In the genomic region with DNA sequence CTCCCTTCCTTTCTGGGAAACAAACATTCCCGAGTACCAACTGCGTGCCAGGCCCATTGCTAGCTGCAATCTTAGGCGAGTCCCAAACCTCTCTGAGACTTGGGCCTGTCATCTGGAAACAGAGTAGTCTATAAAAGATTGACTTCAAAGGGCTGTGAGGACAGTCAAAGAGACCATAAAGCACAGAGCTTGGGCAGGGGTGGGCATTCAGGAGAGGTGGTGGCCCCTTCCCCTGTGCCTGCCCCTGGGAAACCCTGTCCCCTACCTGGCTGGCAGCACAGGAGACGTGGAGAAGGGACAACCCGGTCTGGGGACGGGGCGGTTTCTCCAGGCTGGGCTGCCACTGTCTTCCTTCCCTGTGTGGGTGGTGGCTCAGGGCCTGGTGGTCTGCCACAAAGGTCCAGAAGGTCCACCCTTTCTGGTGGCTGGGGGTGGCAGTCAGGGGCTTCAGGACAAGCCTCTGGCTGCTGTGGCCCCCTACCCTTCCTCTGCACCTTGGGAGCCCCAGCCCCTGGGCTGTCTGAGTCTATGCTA, we compare ENCODE assay signal across 9 cellular contexts. TPM values are rescaled to one million over a fixed set of nuclear protein-coding genes. Genes with fewer than 3 reads are reported as not detected.
DNase-seq lines count a peak whose midpoint lies in the region; ATAC-seq, FAIRE-seq and TF ChIP-seq lines count a peak whose summit lies in the region.
"Had no signal": no experiment of that assay in that cellular context is flagged by ENCODE, and none has a peak within 500 bp of the region (broad histone marks: within the 10 kb centered on the region; RNA-seq: fewer than 3 reads in every experiment).

No MANE protein-coding gene starts in this region.

- no peaks in the 10 kb centered on the region for H4K20me1 ChIP-seq in K562 (replicated peaks; ENCODE audit: control insufficient read depth, insufficient read depth, low read length)

- TF ChIP-seq RAD21 in K562 (CRISPR knock-in tag; conservative IDR thresholded peaks at IDR 0.05 in 1 of 2, IDR thresholded peaks at IDR 0.05 in 1 of 2): no peak

- no peak for TF ChIP-seq EP300 in K562 (IDR thresholded peaks at IDR 0.05; ENCODE audit: low read length)

- no peak for TF ChIP-seq CTCF in K562 (IDR thresholded peaks at IDR 0.05 in 2 of 3, conservative IDR thresholded peaks at IDR 0.05 in 1 of 3; ENCODE audit: insufficient read depth in 2 of 3, low read depth in 1 of 3, low read length in 3 of 3)

- FAIRE-seq in K562 (lab: Jason Lieb, UNC) (no peak), H54 (lab: Jason Lieb, UNC) (no peak)

- no peaks in the 10 kb centered on the region for H3K36me3 ChIP-seq in K562 (ENCODE audit: control insufficient read depth, insufficient read depth, low read length)
- H3K36me3 ChIP-seq: gastroesophageal sphincter had no signal

- no peaks in the 10 kb centered on the region for H3K9me3 ChIP-seq in K562 (replicated peaks; ENCODE audit: control insufficient read depth, insufficient read depth, low read depth, low read length)
- H3K9me3 ChIP-seq: gastroesophageal sphincter had no signal

- H3K27me3 ChIP-seq in K562 (ENCODE audit: control insufficient read depth in 2 of 2, insufficient read depth in 2 of 2, low read length in 2 of 2): no peaks in the 10 kb centered on the region
- H3K27me3 ChIP-seq: gastroesophageal sphincter had no signal

- H3K4me2 ChIP-seq in K562 (ENCODE audit: insufficient read depth, low read length): peak overlapping the region; percentile 56; the same call in 1 of the 2 replicates

- H3K4me3 ChIP-seq in Jurkat, Clone E6-1 (ENCODE audit: low read length): peak overlapping the region; percentile 13; the same call in 1 of the 2 replicates
- H3K4me3 ChIP-seq in K562: no peak overlapping the region
- H3K4me3 ChIP-seq: gastroesophageal sphincter had no signal

- H3K4me1 ChIP-seq in K562 (replicated peaks in 1 of 2; ENCODE audit: control insufficient read depth in 2 of 2, insufficient read depth in 2 of 2, low read length in 2 of 2): peaks cover 64 to 69% of the 10 kb centered on the region in 2 experiments

- no TSS peak for BruUV-seq in K562 (replicated peaks; lab: Mats Ljungman, UMichigan)

- TF ChIP-seq POLR2A in K562 (conservative IDR thresholded peaks at IDR 0.05) (no peak), H54 (IDR thresholded peaks at IDR 0.05; ENCODE audit: low read depth, low read length) (no peak)

- POLR2A ChIA-PET in K562 (lab: Yijun Ruan, JAX): interaction anchor here (0.7 kb wide), 1 partner anchor 9 kb away, joined by 3 read pairs; no protein-coding TSS in a partner anchor

- H3K27ac ChIP-seq in K562 (ENCODE audit: extremely low read depth, low read depth, low read length): peak overlapping the region; percentile 74

- no peaks in the 10 kb centered on the region for H3K79me2 ChIP-seq in K562 (ENCODE audit: control insufficient read depth, insufficient read depth, low read length)

- in situ Hi-C loops in K562 (cut with MboI): no loop called here

- H3K9me1 ChIP-seq in K562 (ENCODE audit: control insufficient read depth, insufficient read depth, low read length): peaks cover 6% of the 10 kb centered on the region

- intact Hi-C loops in K562 (cut with micrococcal nuclease): loop anchor here (2.0 kb wide), 1 partner anchor 32 kb away; no protein-coding TSS in a partner anchor

- ATAC-seq in K562 (no peak), HG02623 (IDR thresholded peaks at IDR 0.05; ENCODE audit: unreplicated experiment) (no peak)
- no peak for ATAC-seq in stimulated activated naive CD8-positive, alpha-beta T cell treated with anti-CD3 and anti-CD28 coated beads, Interleukin-15, Interleukin-2, amounts not matched to agents 100 U/mL and 50 U/mL, for 24 hours
- ATAC-seq: gastroesophageal sphincter had no signal

- CTCF ChIA-PET in K562 (lab: Yijun Ruan, JAX; ENCODE audit: low intra/inter-chr PET ratio): no interaction called here

- WGBS in K562 (ENCODE audit: insufficient coverage, low coverage, missing lambda C conversion rate): 75% methylated on average over 6 of the region's 7 CpGs

- peak overlapping the region; percentile 58 to 73 for H3K9ac ChIP-seq in K562 (ENCODE audit: insufficient read depth in 1 of 2, low read depth in 2 of 2, low read length in 2 of 2)

- peak; percentile 71 for DNase-seq in activated CD8-positive, alpha-beta memory T cell treated with anti-CD3 and anti-CD28 coated beads for 24 hours
- DNase-seq in activated CD8-positive, alpha-beta memory T cell treated with anti-CD3 and anti-CD28 coated beads, Interleukin-2, amount 50 U/mL, for 4 hours: no peak
- no peak for DNase-seq in Jurkat, Clone E6-1 (ENCODE audit: low read depth, low spot score)
- DNase-seq in K562 (ENCODE audit: extremely low read depth in 1 of 4, low spot score in 3 of 4): no peak
- DNase-seq in stimulated activated naive CD8-positive, alpha-beta T cell treated with anti-CD3 and anti-CD28 coated beads, Interleukin-15, Interleukin-2, amounts not matched to agents 100 U/mL and 50 U/mL, for 24 hours: peak; percentile 42
- DNase-seq in H54 (ENCODE audit: insufficient read length, low spot score): no peak
- no peak for DNase-seq in NCI-H2227 (lab: John Stamatoyannopoulos, UW; ENCODE audit: unreplicated experiment)

- H2AFZ ChIP-seq in K562 (ENCODE audit: low read depth, low read length): peak overlapping the region; percentile 98

TF ChIP-seq in K562, 482 proteins besides CTCF, POLR2A, EP300 and RAD21:
- TF ChIP-seq HLTF (IDR thresholded peaks at IDR 0.05): no peak
- TF ChIP-seq FOXP1 (CRISPR knock-in tag; IDR thresholded peaks at IDR 0.05): peak; percentile 50; the same call in 1 of the 2 replicates
- TF ChIP-seq MYNN (IDR thresholded peaks at IDR 0.05): no peak
- no peak for TF ChIP-seq MYNN (CRISPR knock-in tag; IDR thresholded peaks at IDR 0.05)
- no peak for TF ChIP-seq TEAD4 (IDR thresholded peaks at IDR 0.05; ENCODE audit: low read length)
- TF ChIP-seq TEAD4 (CRISPR knock-in tag; IDR thresholded peaks at IDR 0.05; ENCODE audit: borderline replicate concordance): no peak
- TF ChIP-seq GTF2E2 (tag; IDR thresholded peaks at IDR 0.05): 0 out of 2 replicates have a peak, but pooled peaks have one; percentile 61
- TF ChIP-seq TEAD1 (CRISPR knock-in tag; IDR thresholded peaks at IDR 0.05): 0 out of 4 replicates have a peak, but pooled peaks of 1 of the 2 experiments have one; percentile 26
- TF ChIP-seq RBBP5 (IDR thresholded peaks at IDR 0.05; ENCODE audit: borderline replicate concordance, insufficient read depth, low read length, poor library complexity, severe bottlenecking): no peak
TF ChIP-seq in K562: peak in this region for 3.

RNA-seq across cellular contexts. Expression of a gene that starts 33.9 kb away (rescaled TPM):
- polyA plus RNA-seq in Jurkat, Clone E6-1 (2012; ENCODE audit: insufficient read depth, insufficient read length): 3.1 TPM
- total RNA-seq in K562 (2011; cell fraction: chromatin; rRNA removed; ENCODE audit: low replicate concordance): 0.77 and 2.2 TPM in 2 replicates
- total RNA-seq in K562 (2011; cell fraction: nucleolus; rRNA removed): 1.4 and 1.5 TPM in 2 replicates
- total RNA-seq in K562 (2011; cell fraction: nucleoplasm; rRNA removed): 0.99 and 1.5 TPM in 2 replicates
- total RNA-seq in K562 (2014; rRNA removed): 0.86 and 1.4 TPM in 2 replicates
- total RNA-seq in K562 (2014; rRNA removed; fragmentation: Illumina TruSeq; extraction: Trizol): 0.45 and 0.51 TPM in 2 replicates
- 1.4 and 1.6 TPM in 2 replicates for total RNA-seq in K562 (2015; rRNA removed; fragmentation: Illumina TruSeq; extraction: Trizol)
- total RNA-seq in K562 (2021): 2.9 and 3.1 TPM in 2 replicates
- 0.31 and 0.57 TPM in 2 replicates for polyA plus RNA-seq in K562 (2011; rRNA removed)
- 0.34 and 0.51 TPM in 2 replicates for polyA plus RNA-seq in K562 (2011; cell fraction: cytosol; rRNA removed)
- 0.77 and 1.00 TPM in 2 replicates for polyA plus RNA-seq in K562 (2011; cell fraction: nucleus; rRNA removed)
- polyA plus RNA-seq in K562 (2012): 2.4 and 4.6 TPM in 2 replicates
- 0.80 and 0.86 TPM in 2 replicates for polyA plus RNA-seq in K562 (2014; fragmentation: Illumina TruSeq; extraction: Trizol)
- under 1 TPM; 0.04 to 0.07 TPM for polyA plus RNA-seq in K562 (2014; fragmentation: Nextera tagmentation; extraction: Ambion mirVana)
- 0.88 and 0.91 TPM in 2 replicates for polyA plus RNA-seq in K562 (2014; rRNA removed)
- 0.35 and 0.51 TPM in 2 replicates for polyA minus RNA-seq in K562 (2011; rRNA and poly(A)+ RNA removed)
- 0.76 and 1.3 TPM in 2 replicates for polyA minus RNA-seq in K562 (2011; cell fraction: cytosol; rRNA and poly(A)+ RNA removed)
- polyA minus RNA-seq in K562 (2011; cell fraction: nucleus; rRNA and poly(A)+ RNA removed): 1.1 and 1.4 TPM in 2 replicates

Comparison
In these comparisons a context has a peak if more than half of its experiments do, and no peak if none do; other contexts are left out.
1. DNase-seq: peak in activated CD8-positive, alpha-beta memory T cell treated with anti-CD3 and anti-CD28 coated beads for 24 hours (single experiment) and stimulated activated naive CD8-positive, alpha-beta T cell treated with anti-CD3 and anti-CD28 coated beads, Interleukin-15, Interleukin-2, amounts not matched to agents 100 U/mL and 50 U/mL, for 24 hours (single experiment); none in activated CD8-positive, alpha-beta memory T cell treated with anti-CD3 and anti-CD28 coated beads, Interleukin-2, amount 50 U/mL, for 4 hours (single experiment), Jurkat, Clone E6-1 (single experiment), K562 (0 of 4), H54 (single experiment) and NCI-H2227 (single experiment).